1 cellular context compared by ENCODE assay signal in the genomic region with DNA sequence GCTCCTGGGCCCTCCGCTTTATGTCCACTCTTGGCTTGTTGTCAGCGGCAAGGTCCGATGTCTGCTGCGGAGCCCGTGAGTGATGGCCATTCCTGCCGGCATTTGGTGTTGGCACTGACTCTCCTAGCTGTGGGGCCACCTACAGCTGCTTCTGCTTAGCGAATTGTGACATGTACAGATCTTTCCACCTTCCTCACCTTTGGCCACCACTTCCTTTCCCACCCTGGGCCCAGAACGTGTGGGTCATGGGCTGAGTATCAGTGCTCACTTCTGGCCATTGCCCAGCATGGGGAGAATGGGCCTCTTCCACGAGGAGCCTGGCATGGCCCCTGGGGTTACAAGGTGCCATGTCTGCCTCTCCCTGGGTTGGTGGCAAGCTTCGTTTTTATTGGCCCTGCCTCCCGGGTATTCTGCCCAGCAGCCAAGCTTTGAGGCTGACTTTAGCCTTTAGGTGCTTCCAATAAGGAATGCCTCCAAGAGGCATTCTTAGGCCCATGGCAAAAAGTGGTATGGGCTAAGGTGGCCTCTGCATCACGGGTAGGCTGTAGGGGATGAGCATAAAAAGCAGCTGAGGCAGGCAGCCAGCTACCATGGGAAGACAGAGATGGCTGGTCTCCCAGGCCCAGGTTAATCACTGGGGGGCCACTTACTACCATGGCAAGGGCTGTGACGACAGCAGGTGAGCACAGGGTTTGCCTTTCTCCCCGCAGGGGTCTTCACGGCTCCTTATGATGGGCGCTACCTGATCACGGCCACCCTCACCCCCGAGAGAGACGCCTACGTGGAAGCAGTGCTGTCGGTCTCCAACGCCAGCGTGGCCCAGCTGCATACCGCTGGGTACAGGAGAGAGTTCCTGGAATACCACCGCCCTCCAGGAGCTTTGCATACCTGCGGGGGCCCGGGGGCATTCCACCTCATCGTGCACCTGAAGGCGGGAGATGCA.
TF ChIP-seq lines count a peak whose summit lies in the region.

No MANE protein-coding gene starts in this region.

TF ChIP-seq in H1, 55 proteins besides CTCF, POLR2A, EP300 and RAD21:
- TF ChIP-seq CTBP2 (IDR thresholded peaks at IDR 0.05; ENCODE audit: borderline replicate concordance, insufficient read depth, insufficient read length, low read length) (no peak), TEAD4 (IDR thresholded peaks at IDR 0.05; ENCODE audit: low read depth, low read length) (peak; percentile 37; the same call in 1 of the 2 replicates)
TF ChIP-seq in H1: peak in this region for 1.
